ENCODE assay signal across 29 cellular contexts in genomic region chr20:39103305-39103704, GRCh38.
"Had no signal": no experiment of that assay in that cellular context is flagged by ENCODE, and none has a peak within 500 bp of the region (broad histone marks: within the 10 kb centered on the region; RNA-seq: fewer than 3 reads in every experiment).

No MANE protein-coding gene starts in this region.

- H3K27me3 ChIP-seq: adrenal gland, ascending aorta, brain microvascular endothelial cell, gastrocnemius medialis had no signal

- H3K4me3 ChIP-seq: adrenal gland, ascending aorta, esophagus muscularis mucosa, gastrocnemius medialis, heart left ventricle had no signal

- DNase-seq: activated CD4-positive, alpha-beta memory T cell treated with anti-CD3 and anti-CD28 coated beads for 36 hours; activated CD4-positive, alpha-beta T cell treated with anti-CD3 and anti-CD28 coated beads for 36 hours; activated CD4-positive, alpha-beta T cell treated with anti-CD3 and anti-CD28 coated beads, Interleukin-2, amount 10 ng/mL, durations not matched to agents 24 days and 14 days; activated CD4-positive, CD25-positive, alpha-beta regulatory T cell; activated CD4-positive, CD25-positive, alpha-beta regulatory T cell treated with anti-CD3 and anti-CD28 coated beads, Interleukin-2, amount 50 U/mL, for 72 hours; activated CD8-positive, alpha-beta memory T cell treated with anti-CD3 and anti-CD28 coated beads, Interleukin-2, amount 10 ng/mL, durations not matched to agents 7 days and 5 days; activated CD8-positive, alpha-beta memory T cell treated with anti-CD3 and anti-CD28 coated beads, Interleukin-2, amount 50 U/mL, for 4 hours; activated CD8-positive, alpha-beta T cell treated with anti-CD3 and anti-CD28 coated beads, Interleukin-2, amount 10 ng/mL, durations not matched to agents 7 days and 5 days; activated effector memory CD4-positive, alpha-beta T cell treated with anti-CD3 and anti-CD28 coated beads, Interleukin-2, amount 50 U/mL, for 16 hours; activated naive CD4-positive, alpha-beta T cell treated with anti-CD3 and anti-CD28 coated beads for 36 hours; activated naive CD8-positive, alpha-beta T cell treated with anti-CD3 and anti-CD28 coated beads for 36 hours; activated naive CD8-positive, alpha-beta T cell treated with anti-CD3 and anti-CD28 coated beads, Interleukin-2, amount 50 U/mL, for 24 hours; activated T-cell treated with anti-CD3 and anti-CD28 coated beads, Interleukin-2, amount 50 U/mL, for 1 hour; activated T-cell treated with anti-CD3 and anti-CD28 coated beads, Interleukin-2, amount 50 U/mL, for 48 hours; adrenal gland; brain microvascular endothelial cell; cortex of kidney; dermis blood vessel endothelial cell; effector CD4-positive, alpha-beta T cell; effector memory CD8-positive, alpha-beta T cell; erythroblast; foreskin keratinocyte; gastrocnemius medialis; glutamatergic neuron; heart left ventricle; T-helper 2 cell had no signal

- H3K4me1 ChIP-seq: ascending aorta, esophagus muscularis mucosa, foreskin keratinocyte, gastrocnemius medialis, heart left ventricle had no signal

- FAIRE-seq: colon had no signal

- H3K9me3 ChIP-seq: adrenal gland, gastrocnemius medialis had no signal

- ATAC-seq: activated CD4-positive, alpha-beta T cell treated with anti-CD3 and anti-CD28 coated beads for 36 hours; activated CD8-positive, alpha-beta memory T cell treated with anti-CD3 and anti-CD28 coated beads, Interleukin-2, amount 10 ng/mL, durations not matched to agents 7 days and 5 days; activated CD8-positive, alpha-beta T cell treated with anti-CD3 and anti-CD28 coated beads, Interleukin-2, amount 10 ng/mL, durations not matched to agents 7 days and 5 days; activated naive CD8-positive, alpha-beta T cell treated with anti-CD3 and anti-CD28 coated beads, Interleukin-2, amount 50 U/mL, for 24 hours; effector memory CD8-positive, alpha-beta T cell; foreskin keratinocyte; heart left ventricle had no signal

- H3K36me3 ChIP-seq: adrenal gland, ascending aorta, brain microvascular endothelial cell, esophagus muscularis mucosa, gastrocnemius medialis, heart left ventricle had no signal

- H3K27ac ChIP-seq: adrenal gland, ascending aorta, brain microvascular endothelial cell, esophagus muscularis mucosa, foreskin keratinocyte, gastrocnemius medialis, heart left ventricle had no signal
